In genomic region chr16:70647461-70648359, GRCh38 we compare ENCODE assay signal across 24 cellular contexts. TPM values are rescaled to one million over a fixed set of nuclear protein-coding genes. Genes with fewer than 3 reads are reported as not detected.
DNase-seq lines count a peak whose midpoint lies in the region; ATAC-seq and TF ChIP-seq lines count a peak whose summit lies in the region.
"Had no signal": no experiment of that assay in that cellular context is flagged by ENCODE, and none has a peak within 500 bp of the region (broad histone marks: within the 10 kb centered on the region; RNA-seq: fewer than 3 reads in every experiment).

No MANE protein-coding gene starts in this region.

- H3K4me1 ChIP-seq in HEK293 (ENCODE audit: control insufficient read depth, insufficient read depth, low read length) = no peaks in the 10 kb centered on the region
- H3K4me1 ChIP-seq in skeletal muscle tissue (ENCODE audit: control insufficient read depth in 3 of 3, insufficient read depth in 3 of 3, low read length in 3 of 3) = peaks cover 12 to 15% (median 12%) of the 10 kb centered on the region in 3 donors

- no peaks in the 10 kb centered on the region for H3K27me3 ChIP-seq in brain microvascular endothelial cell (replicated peaks)
- no peaks in the 10 kb centered on the region for H3K27me3 ChIP-seq in skeletal muscle tissue (ENCODE audit: control insufficient read depth in 3 of 3, insufficient read depth in 3 of 3, low read length in 3 of 3)
- no peaks in the 10 kb centered on the region for H3K27me3 ChIP-seq in H7 (ENCODE audit: control insufficient read depth, insufficient read depth, low read length)
- H3K27me3 ChIP-seq: adrenal gland; BLaER1 treated with 17β-estradiol and CSF1 and Interleukin-3, amounts not matched to agents 10 nM and 100 nM had no signal

- H3K9ac ChIP-seq in skeletal muscle tissue (ENCODE audit: low read depth in 1 of 3, low read length in 3 of 3) = peak overlapping the region in 2 of 3 donors; percentile 10 to 33
- H3K9ac ChIP-seq: BLaER1 treated with 17β-estradiol and CSF1 and Interleukin-3, amounts not matched to agents 10 nM and 100 nM had no signal

- no peak for ATAC-seq in HG03460 (IDR thresholded peaks at IDR 0.05; ENCODE audit: unreplicated experiment)
- ATAC-seq: PC-3 had no signal

- no peak for DNase-seq in brain microvascular endothelial cell
- peak; percentile 71 for DNase-seq in mesenteric fat pad (ENCODE audit: low spot score)
- DNase-seq in activated T-cell treated with anti-CD3 and anti-CD28 coated beads, Interleukin-2, amount 50 U/mL, for 24 hours = no peak
- DNase-seq in SIG-M5 treated with dmso at 0.1 percent for 504 hours (lab: John Stamatoyannopoulos, UW; ENCODE audit: unreplicated experiment) = no peak
- no peak for DNase-seq in H7
- DNase-seq: ACHN; activated CD8-positive, alpha-beta memory T cell treated with anti-CD3 and anti-CD28 coated beads, Interleukin-2, amount 50 U/mL, for 4 hours; activated gamma-delta T cell; Calu3; central memory CD4-positive, alpha-beta T cell; KG1; left cardiac atrium; midbrain; NCI-H1694; NCI-H82; PC-3; SIG-M5 had no signal

- no peak overlapping the region for H3K4me3 Mint-ChIP-seq in activated T-cell treated with anti-CD3 and anti-CD28 coated beads, Interleukin-2, amount 50 U/mL, for 24 hours

- in situ Hi-C loops in brain microvascular endothelial cell (cut with HindIII; ENCODE audit: low pct_ligation_motif_present, low sequenced_read_pairs) = no loop called here

- POLR2A ChIA-PET in HEK293 (lab: Yijun Ruan, JAX) = no interaction called here

- CTCF ChIA-PET in HEK293 (lab: Yijun Ruan, JAX) = interaction anchor here (0.7 kb wide), 1 partner anchor 1084 kb away, joined by 4 read pairs; no protein-coding TSS in a partner anchor

- no peaks in the 10 kb centered on the region for H3K27me3 Mint-ChIP-seq in activated T-cell treated with anti-CD3 and anti-CD28 coated beads, Interleukin-2, amount 50 U/mL, for 24 hours

- H3K36me3 Mint-ChIP-seq in activated T-cell treated with anti-CD3 and anti-CD28 coated beads, Interleukin-2, amount 50 U/mL, for 24 hours (ENCODE audit: low read depth) = no peaks in the 10 kb centered on the region

- H3K36me3 ChIP-seq in HEK293 (ENCODE audit: control insufficient read depth in 2 of 2, insufficient read depth in 1 of 2, low read length in 2 of 2) = no peaks in the 10 kb centered on the region
- H3K36me3 ChIP-seq in brain microvascular endothelial cell (replicated peaks) = no peaks in the 10 kb centered on the region
- H3K36me3 ChIP-seq in skeletal muscle tissue (ENCODE audit: control insufficient read depth in 3 of 3, insufficient read depth in 3 of 3, low read length in 3 of 3) = no peaks in the 10 kb centered on the region
- no peaks in the 10 kb centered on the region for H3K36me3 ChIP-seq in H7 (replicated peaks; ENCODE audit: control insufficient read depth, insufficient read depth, low read length)
- H3K36me3 ChIP-seq: adrenal gland; BLaER1 treated with 17β-estradiol and CSF1 and Interleukin-3, amounts not matched to agents 10 nM and 100 nM had no signal

- H3K4me3 ChIP-seq in HEK293 (ENCODE audit: low read depth, low read length) = no peak overlapping the region
- H3K4me3 ChIP-seq in brain microvascular endothelial cell (ENCODE audit: low read depth, low read length) = no peak overlapping the region
- H3K4me3 ChIP-seq in skeletal muscle tissue (ENCODE audit: low read length in 3 of 3) = no peak overlapping the region
- no peak overlapping the region for H3K4me3 ChIP-seq in H7 (ENCODE audit: insufficient read depth, low read depth, low read length)
- H3K4me3 ChIP-seq: BLaER1 treated with 17β-estradiol and CSF1 and Interleukin-3, amounts not matched to agents 10 nM and 100 nM had no signal

- H3K27ac ChIP-seq in HEK293 (ENCODE audit: extremely low read depth, low read depth, low read length) (no peak overlapping the region), brain microvascular endothelial cell (peak overlapping the region; percentile 47), skeletal muscle tissue (ENCODE audit: low read depth, low read length) (peak overlapping the region; percentile 68)
- H3K27ac ChIP-seq: BLaER1 treated with 17β-estradiol and CSF1 and Interleukin-3, amounts not matched to agents 10 nM and 100 nM; VCaP had no signal

- no peaks in the 10 kb centered on the region for H3K9me3 Mint-ChIP-seq in activated T-cell treated with anti-CD3 and anti-CD28 coated beads, Interleukin-2, amount 50 U/mL, for 24 hours

- TF ChIP-seq CTCF in HEK293 (tag by site-specific recombination; IDR thresholded peaks at IDR 0.05) (no peak), brain microvascular endothelial cell (IDR thresholded peaks at IDR 0.05; ENCODE audit: low read depth, low read length, missing control alignments) (no peak)

- no peak overlapping the region for H3K27ac Mint-ChIP-seq in activated T-cell treated with anti-CD3 and anti-CD28 coated beads, Interleukin-2, amount 50 U/mL, for 24 hours

- H3K4me1 Mint-ChIP-seq in activated T-cell treated with anti-CD3 and anti-CD28 coated beads, Interleukin-2, amount 50 U/mL, for 24 hours (ENCODE audit: low read depth) = no peaks in the 10 kb centered on the region

- no peaks in the 10 kb centered on the region for H3K9me3 ChIP-seq in HEK293 (ENCODE audit: control insufficient read depth, insufficient read depth, low read depth, low read length)
- H3K9me3 ChIP-seq in skeletal muscle tissue (ENCODE audit: control insufficient read depth in 3 of 3, low read length in 3 of 3) = no peaks in the 10 kb centered on the region
- H3K9me3 ChIP-seq: adrenal gland; BLaER1 treated with 17β-estradiol and CSF1 and Interleukin-3, amounts not matched to agents 10 nM and 100 nM had no signal

TF ChIP-seq in HEK293, 187 proteins besides CTCF, POLR2A, EP300 and RAD21:
- 0 out of 2 replicates have a peak, but pooled peaks have one; percentile 11 for TF ChIP-seq ZFHX2 (tag by site-specific recombination; conservative IDR thresholded peaks at IDR 0.05)
- TF ChIP-seq ZNF248 (tag by site-specific recombination; IDR thresholded peaks at IDR 0.05) = no peak
- peak; percentile 71; the same call in 1 of the 2 replicates for TF ChIP-seq EGR2 (tag by site-specific recombination; IDR thresholded peaks at IDR 0.05; ENCODE audit: low read depth)
TF ChIP-seq in HEK293: peak in this region for 2.

RNA-seq across cellular contexts. Expression of gene IL34, which starts 1.4 kb away (rescaled TPM):
- total RNA-seq in mesenteric fat pad = 2.4 TPM
- total RNA-seq in skeletal muscle tissue = 6.8 TPM
- 8.5 and 8.8 TPM in 2 replicates for total RNA-seq in H7 (2014; rRNA removed; shearing (Covaris generic))
- total RNA-seq: PC-3; T-helper 1 cell treated with Interleukin-12 subunit alpha and Interleukin-12 subunit beta and Interleukin-4 antibody, amounts not matched to agents 30 ng/mL and 1 ng/mL, for 36 hours had no signal

RNA-seq across cellular contexts. Expression of gene MTSS2, which starts 38.1 kb away (rescaled TPM):
- 50.3 TPM for total RNA-seq in mesenteric fat pad
- total RNA-seq in skeletal muscle tissue = 18.8 TPM
- 30.7 and 44.8 TPM in 2 replicates for total RNA-seq in H7 (2014; rRNA removed; shearing (Covaris generic))
